ENCODE assay signal across 8 cellular contexts in the genomic region with DNA sequence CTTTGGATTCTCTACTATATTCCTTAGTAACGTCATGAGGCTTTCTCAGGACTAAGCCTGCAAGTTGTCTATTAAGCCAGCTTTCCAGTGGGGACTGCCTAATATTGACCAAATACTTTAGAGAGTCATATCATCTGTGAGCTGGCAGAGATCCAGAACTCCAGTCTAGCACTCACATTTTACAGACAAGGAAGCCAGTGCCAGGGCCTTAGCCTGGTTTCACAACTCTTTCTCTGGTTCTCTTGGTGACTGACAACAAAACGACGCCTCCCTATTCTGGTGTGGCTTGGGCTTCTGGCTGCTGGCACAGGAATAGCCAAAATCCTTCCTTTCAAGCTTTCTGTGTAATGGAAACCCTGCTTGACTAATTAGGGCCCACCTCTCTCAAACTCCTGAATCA.
A peak's percentile ranks its signal among the peaks of the same experiment; 100 is the strongest.
DNase-seq lines count a peak whose midpoint lies in the region; ATAC-seq and TF ChIP-seq lines count a peak whose summit lies in the region.

No MANE protein-coding gene starts in this region.

- POLR2A ChIA-PET in T-cell (lab: Charles Lee): no interaction called here

- DNase-seq in KBM-7 (peak; percentile 15), SK-MEL-5 (ENCODE audit: low read depth, low spot score) (peak; percentile 46), heart right ventricle (peak; percentile 30 to 80), UCSD-AML1 (lab: John Stamatoyannopoulos, UW; ENCODE audit: unreplicated experiment) (no peak), T-cell (no peak)

- peaks cover 11 to 25% (median 22%) of the 10 kb centered on the region in 3 donors for H3K4me1 Mint-ChIP-seq in T-cell

- H3K36me3 ChIP-seq in heart right ventricle (no peaks in the 10 kb centered on the region), stomach smooth muscle (ENCODE audit: control insufficient read depth in 2 of 2, insufficient read depth in 2 of 2, low read length in 2 of 2) (no peaks in the 10 kb centered on the region)

- no peak overlapping the region for H3K4me3 Mint-ChIP-seq in T-cell

- 16 to 27% methylated on average over 3 of the region's 3 CpGs for WGBS in heart right ventricle, 2 donors

- H3K4me1 ChIP-seq in heart right ventricle (peaks cover 12 to 38% (median 26%) of the 10 kb centered on the region in 9 donors), stomach smooth muscle (ENCODE audit: control insufficient read depth, insufficient read depth, low read length) (peaks cover 26% of the 10 kb centered on the region)

- H3K27ac ChIP-seq in heart right ventricle: peak overlapping the region in 2 of 10 donors; percentile 40 to 54
- H3K27ac ChIP-seq in stomach smooth muscle (ENCODE audit: low read length): peak overlapping the region; percentile 71

- H3K27me3 ChIP-seq in heart right ventricle (no peaks in the 10 kb centered on the region), stomach smooth muscle (ENCODE audit: control insufficient read depth in 1 of 2, insufficient read depth in 2 of 2, low read length in 2 of 2) (no peaks in the 10 kb centered on the region)

- H3K4me3 ChIP-seq in heart right ventricle (no peak overlapping the region), stomach smooth muscle (ENCODE audit: low read length in 2 of 2) (no peak overlapping the region)

- in situ Hi-C loops in KBM-7 (cut with MboI; ENCODE audit: low pct_unique_long_range_greater_than_20kb, low sequenced_read_pairs) (no loop called here), SK-MEL-5 (cut with HindIII; ENCODE audit: low pct_unique_long_range_greater_than_20kb, low sequenced_read_pairs) (no loop called here)

- CTCF ChIA-PET in T-cell (lab: Charles Lee): interaction anchor here in 1 of 2 donors (0.7 to 2.2 kb wide), 2 partner anchors 10 to 300 kb away, joined by 3 to 6 read pairs; no protein-coding TSS in a partner anchor

- H3K9me3 Mint-ChIP-seq in T-cell: no peaks in the 10 kb centered on the region

- H3K27me3 Mint-ChIP-seq in T-cell: peaks cover 0 to 2% of the 10 kb centered on the region in 2 donors

- H3K27ac Mint-ChIP-seq in T-cell: no peak overlapping the region

- no peak for TF ChIP-seq CTCF in heart right ventricle (IDR thresholded peaks at IDR 0.05)

- intact Hi-C loops in heart right ventricle (cut with DNase I): loop anchor here in 4 of 10 donors (10.0 kb wide), 4 partner anchors 151 to 421 kb away; no protein-coding TSS in a partner anchor

- ATAC-seq in heart right ventricle: peak; percentile 53 to 89 (median 80)
- ATAC-seq in HG03442 (IDR thresholded peaks at IDR 0.05; ENCODE audit: unreplicated experiment): no peak
- no peak for ATAC-seq in GM21360 (IDR thresholded peaks at IDR 0.05; ENCODE audit: unreplicated experiment)
- ATAC-seq in T-cell (replicated peaks in 1 of 4): no peak

- H3K9me3 ChIP-seq in heart right ventricle: no peaks in the 10 kb centered on the region
- H3K9me3 ChIP-seq in stomach smooth muscle (ENCODE audit: control insufficient read depth in 2 of 2, low read length in 2 of 2): no peaks in the 10 kb centered on the region

- H3K9ac ChIP-seq in stomach smooth muscle (ENCODE audit: low read length in 2 of 2): no peak overlapping the region

- no peaks in the 10 kb centered on the region for H3K36me3 Mint-ChIP-seq in T-cell

Comparison
In these comparisons a context has a peak if more than half of its experiments do, and no peak if none do; other contexts are left out.
1. DNase-seq: peak in KBM-7 (single experiment), SK-MEL-5 (single experiment) and heart right ventricle (2 of 2); none in UCSD-AML1 (single experiment) and T-cell (0 of 34).
2. ATAC-seq: peak in heart right ventricle (8 of 8); none in HG03442 (single experiment), GM21360 (single experiment) and T-cell (0 of 4).